In genomic region chr10:72007246-72007892, GRCh38 we compare ENCODE assay signal across 20 cellular contexts. TPM values are rescaled to one million over a fixed set of nuclear protein-coding genes. Genes with fewer than 3 reads are reported as not detected.
A peak's percentile ranks its signal among the peaks of the same experiment; 100 is the strongest.
DNase-seq lines count a peak whose midpoint lies in the region; ATAC-seq and TF ChIP-seq lines count a peak whose summit lies in the region.
"Had no signal": no experiment of that assay in that cellular context is flagged by ENCODE, and none has a peak within 500 bp of the region (broad histone marks: within the 10 kb centered on the region; RNA-seq: fewer than 3 reads in every experiment).

No MANE protein-coding gene starts in this region.

- 80% methylated on average over 2 of the region's 59 CpGs for WGBS in mammary epithelial cell (ENCODE audit: low coverage, missing lambda C conversion rate)

- TF ChIP-seq CTCF in MCF 10A (IDR thresholded peaks at IDR 0.05; ENCODE audit: unreplicated experiment) (no peak), mammary epithelial cell (conservative IDR thresholded peaks at IDR 0.05 in 1 of 2, IDR thresholded peaks at IDR 0.05 in 1 of 2; ENCODE audit: extremely low read depth in 1 of 2, insufficient read depth in 1 of 2, low read depth in 1 of 2, low read length in 2 of 2) (no peak), uterus (IDR thresholded peaks at IDR 0.05) (no peak)

- no peak overlapping the region for H3K9ac ChIP-seq in mammary epithelial cell (ENCODE audit: insufficient read depth, low read length)

- H3K4me3 Mint-ChIP-seq in MCF 10A (ENCODE audit: unreplicated experiment): no peak overlapping the region
- H3K4me3 Mint-ChIP-seq: activated B cell treated with CpG ODN at 0.5 μM for 24 hours; activated naive CD8-positive, alpha-beta T cell treated with anti-CD3 and anti-CD28 coated beads, Interleukin-2, amount 50 U/mL, for 24 hours; activated T-helper 17 cell treated with anti-CD3 and anti-CD28 coated beads, Interleukin-2, amount 50 U/mL, for 72 hours; central memory CD8-positive, alpha-beta T cell had no signal

- peaks cover 70% of the 10 kb centered on the region for H3K36me3 Mint-ChIP-seq in MCF 10A (ENCODE audit: insufficient read depth, unreplicated experiment)

- H3K4me1 ChIP-seq in mammary epithelial cell (ENCODE audit: insufficient read depth, low read length) (peaks cover 34% of the 10 kb centered on the region), uterus (peaks cover 25 to 36% of the 10 kb centered on the region in 2 donors)

- H3K4me1 Mint-ChIP-seq in MCF 10A (ENCODE audit: insufficient read depth, unreplicated experiment): peaks cover 28% of the 10 kb centered on the region
- H3K4me1 Mint-ChIP-seq: activated B cell treated with CpG ODN at 0.5 μM for 24 hours; activated naive CD8-positive, alpha-beta T cell treated with anti-CD3 and anti-CD28 coated beads, Interleukin-2, amount 50 U/mL, for 24 hours; activated T-helper 17 cell treated with anti-CD3 and anti-CD28 coated beads, Interleukin-2, amount 50 U/mL, for 72 hours; central memory CD8-positive, alpha-beta T cell had no signal

- BruUV-seq in MCF 10A (replicated peaks; lab: Mats Ljungman, UMichigan): no TSS peak
- BruUV-seq in mammary epithelial cell (replicated peaks; lab: Mats Ljungman, UMichigan): no TSS peak

- CTCF ChIA-PET in MCF 10A (lab: Yijun Ruan, JAX): no interaction called here
- CTCF ChIA-PET in mammary epithelial cell (lab: Charles Lee; ENCODE audit: low non-redundant PET): no interaction called here

- H3K9me3 ChIP-seq in mammary epithelial cell (replicated peaks; ENCODE audit: insufficient read depth, low read length) (no peaks in the 10 kb centered on the region), uterus (no peaks in the 10 kb centered on the region)
- H3K9me3 ChIP-seq: BE2C, HAP-1, neutrophil had no signal

- no peaks in the 10 kb centered on the region for H3K27me3 ChIP-seq in mammary epithelial cell (ENCODE audit: insufficient read depth, low read length)
- no peaks in the 10 kb centered on the region for H3K27me3 ChIP-seq in uterus
- H3K27me3 ChIP-seq: BE2C, neutrophil had no signal

- intact Hi-C loops in MCF 10A (cut with micrococcal nuclease): no loop called here
- intact Hi-C loops in mammary epithelial cell (cut with micrococcal nuclease): loop anchor here (5.0 kb wide), 1 partner anchor 165 kb away; no protein-coding TSS in a partner anchor
- intact Hi-C loops in left ventricle myocardium superior (cut with micrococcal nuclease): no loop called here
- intact Hi-C loops in posterior vena cava (cut with DNase I): no loop called here
- intact Hi-C loops in uterus (cut with DNase I; ENCODE audit: low total_unique reads): no loop called here

- ATAC-seq in left ventricle myocardium superior (peak; percentile 11), HG03442 (IDR thresholded peaks at IDR 0.05; ENCODE audit: unreplicated experiment) (no peak)
- ATAC-seq: activated naive CD8-positive, alpha-beta T cell treated with anti-CD3 and anti-CD28 coated beads, Interleukin-2, amount 50 U/mL, for 24 hours; activated T-helper 17 cell treated with anti-CD3 and anti-CD28 coated beads, Interleukin-2, amount 50 U/mL, for 72 hours had no signal

- no peak for TF ChIP-seq POLR2A in uterus (IDR thresholded peaks at IDR 0.05)

- H3K27ac Mint-ChIP-seq in MCF 10A (ENCODE audit: low read depth, unreplicated experiment): peak overlapping the region; percentile 54
- H3K27ac Mint-ChIP-seq: activated B cell treated with CpG ODN at 0.5 μM for 24 hours; activated naive CD8-positive, alpha-beta T cell treated with anti-CD3 and anti-CD28 coated beads, Interleukin-2, amount 50 U/mL, for 24 hours; activated T-helper 17 cell treated with anti-CD3 and anti-CD28 coated beads, Interleukin-2, amount 50 U/mL, for 72 hours had no signal

- POLR2A ChIA-PET in MCF 10A (lab: Yijun Ruan, JAX): interaction anchor here (0.6 to 4.9 kb wide), 2 partner anchors 32 to 887 kb away, joined by 3 to 56 read pairs; no protein-coding TSS in a partner anchor

- dilution Hi-C loops in mammary epithelial cell (cut with HindIII; ENCODE audit: low sequenced_read_pairs): loop anchor here (5.0 kb wide), 1 partner anchor 70 kb away; no protein-coding TSS in a partner anchor

- no peak overlapping the region for H2AFZ ChIP-seq in mammary epithelial cell (ENCODE audit: low read depth, low read length)

- peaks cover 64% of the 10 kb centered on the region for H3K79me2 ChIP-seq in mammary epithelial cell (ENCODE audit: insufficient read depth, low read length)

- H3K27me3 Mint-ChIP-seq in MCF 10A (ENCODE audit: insufficient read depth, unreplicated experiment): no peaks in the 10 kb centered on the region
- H3K27me3 Mint-ChIP-seq: activated B cell treated with CpG ODN at 0.5 μM for 24 hours; activated naive CD8-positive, alpha-beta T cell treated with anti-CD3 and anti-CD28 coated beads, Interleukin-2, amount 50 U/mL, for 24 hours; activated T-helper 17 cell treated with anti-CD3 and anti-CD28 coated beads, Interleukin-2, amount 50 U/mL, for 72 hours; central memory CD8-positive, alpha-beta T cell had no signal

- DNase-seq in MCF 10A (ENCODE audit: unreplicated experiment): no peak
- DNase-seq in mammary epithelial cell: no peak
- peak; percentile 84 for DNase-seq in left ventricle myocardium superior
- DNase-seq in posterior vena cava (ENCODE audit: low spot score): peak; percentile 85
- DNase-seq in uterus: peak in 1 of 2 donors; percentile 67
- DNase-seq in 8988T: no peak
- no peak for DNase-seq in activated CD4-positive, alpha-beta T cell treated with anti-CD3 and anti-CD28 coated beads, Interleukin-2, amount 50 U/mL, for 4 hours
- DNase-seq: activated B cell treated with CpG ODN at 0.5 μM for 24 hours; activated naive CD8-positive, alpha-beta T cell treated with anti-CD3 and anti-CD28 coated beads, Interleukin-2, amount 50 U/mL, for 24 hours; BE2C; effector CD8-positive, alpha-beta T cell; NCI-H2081; NCI-H524 treated with DMSO at 0.1 percent for 48 hours; stimulated activated CD4-positive, alpha-beta T cell treated with anti-CD3 and anti-CD28 coated beads, Interleukin-2, amount 100 ng/mL, for 24 hours had no signal

- no peak overlapping the region for H3K27ac ChIP-seq in mammary epithelial cell (ENCODE audit: insufficient read depth, low read depth, low read length)
- peak overlapping the region; percentile 93 for H3K27ac ChIP-seq in uterus
- H3K27ac ChIP-seq: 22Rv1, neutrophil had no signal

- H3K36me3 ChIP-seq in mammary epithelial cell (ENCODE audit: insufficient read depth, low read length) (peaks cover 18% of the 10 kb centered on the region), uterus (no peaks in the 10 kb centered on the region)
- H3K36me3 ChIP-seq: neutrophil had no signal

- H4K20me1 ChIP-seq in mammary epithelial cell (ENCODE audit: insufficient read depth, low read length): no peaks in the 10 kb centered on the region

- no peak overlapping the region for H3K4me3 ChIP-seq in mammary epithelial cell (replicated peaks in 1 of 3; ENCODE audit: insufficient read depth in 1 of 3, low read depth in 2 of 3, low read length in 3 of 3)
- no peak overlapping the region for H3K4me3 ChIP-seq in uterus
- H3K4me3 ChIP-seq: HAP-1 had no signal

- no peaks in the 10 kb centered on the region for H3K9me3 Mint-ChIP-seq in MCF 10A (ENCODE audit: unreplicated experiment)
- H3K9me3 Mint-ChIP-seq: activated B cell treated with CpG ODN at 0.5 μM for 24 hours; activated naive CD8-positive, alpha-beta T cell treated with anti-CD3 and anti-CD28 coated beads, Interleukin-2, amount 50 U/mL, for 24 hours; activated T-helper 17 cell treated with anti-CD3 and anti-CD28 coated beads, Interleukin-2, amount 50 U/mL, for 72 hours; central memory CD8-positive, alpha-beta T cell had no signal

- in situ Hi-C loops in mammary epithelial cell (cut with MboI; ENCODE audit: low sequenced_read_pairs in 2 of 2): no loop called here

- no peak overlapping the region for H3K4me2 ChIP-seq in mammary epithelial cell (ENCODE audit: insufficient read depth, low read depth, low read length)

RNA-seq across cellular contexts. Expression of gene CHST3, which starts 43.2 kb away (rescaled TPM):
- 28.7 and 29.3 TPM in 2 replicates for total RNA-seq in MCF 10A (2022)
- total RNA-seq in mammary epithelial cell: 10 to 100 TPM; 32.4 to 85.0 TPM
- polyA plus RNA-seq in mammary epithelial cell: 18.1 TPM
- polyA minus RNA-seq in mammary epithelial cell: 35.7 TPM
- 18.5 TPM for total RNA-seq in left ventricle myocardium superior
- total RNA-seq in posterior vena cava: 10 to 100 TPM; 34.9 to 37.7 TPM
- 10 to 100 TPM; 12.3 to 44.7 (median 28.1) TPM for total RNA-seq in uterus
- total RNA-seq: activated B cell treated with CpG ODN at 0.5 μM for 24 hours had no signal

Comparison
In these comparisons a context has a peak if more than half of its experiments do, and no peak if none do; other contexts are left out.
1. DNase-seq: peak in left ventricle myocardium superior (single experiment) and posterior vena cava (single experiment); none in MCF 10A (single experiment), mammary epithelial cell (single experiment), 8988T (single experiment) and activated CD4-positive, alpha-beta T cell treated with anti-CD3 and anti-CD28 coated beads, Interleukin-2, amount 50 U/mL, for 4 hours (0 of 2).